In the genomic region with DNA sequence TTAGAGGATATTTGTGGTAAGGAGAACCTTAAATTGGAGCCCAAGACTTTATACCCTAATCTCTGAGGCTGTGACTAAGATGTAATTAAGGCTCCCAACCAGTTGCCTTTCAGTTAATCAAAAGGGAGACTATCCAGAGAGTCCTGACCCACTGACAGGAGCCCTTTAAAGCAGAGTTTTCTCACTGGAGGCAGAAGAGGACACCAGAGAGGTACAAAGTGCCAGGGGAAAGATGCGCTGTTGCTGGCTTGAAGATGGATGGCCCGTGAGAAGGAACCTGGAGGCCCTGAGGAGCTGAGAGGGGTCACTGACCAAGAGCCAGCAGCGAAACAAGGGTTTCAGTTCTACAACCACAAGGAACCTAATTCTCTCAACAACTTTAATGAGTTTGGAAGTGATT, we compare ENCODE assay signal across 24 cellular contexts.
DNase-seq lines count a peak whose midpoint lies in the region; ATAC-seq and TF ChIP-seq lines count a peak whose summit lies in the region.
"Had no signal": no experiment of that assay in that cellular context is flagged by ENCODE, and none has a peak within 500 bp of the region (broad histone marks: within the 10 kb centered on the region; RNA-seq: fewer than 3 reads in every experiment).

No MANE protein-coding gene starts in this region.

- peaks cover 45 to 56% of the 10 kb centered on the region in 2 donors for H3K36me3 Mint-ChIP-seq in stimulated activated naive B cell treated with anti-CD40 and anti-IgM and Interleukin-4, amounts not matched to agents 10 μg/mL and 1 μg/mL and 100 μg/mL, for 72 hours

- no peaks in the 10 kb centered on the region for H3K27me3 Mint-ChIP-seq in stimulated activated naive B cell treated with anti-CD40 and anti-IgM and Interleukin-4, amounts not matched to agents 10 μg/mL and 1 μg/mL and 100 μg/mL, for 72 hours
- H3K27me3 Mint-ChIP-seq: progenitor cell of endocrine pancreas had no signal

- peak overlapping the region; percentile 5; the same call in 1 of the 2 replicates for H3K27ac ChIP-seq in VCaP
- H3K27ac ChIP-seq: 22Rv1, HL-60, SJSA1, suprapubic skin had no signal

- peak overlapping the region; percentile 60 for H3K27ac Mint-ChIP-seq in stimulated activated naive B cell treated with anti-CD40 and anti-IgM and Interleukin-4, amounts not matched to agents 10 μg/mL and 1 μg/mL and 100 μg/mL, for 72 hours
- H3K27ac Mint-ChIP-seq: activated CD8-positive, alpha-beta T cell treated with anti-CD3 and anti-CD28 coated beads, Interleukin-2, amount 10 ng/mL, durations not matched to agents 7 days and 5 days; progenitor cell of endocrine pancreas had no signal

- H3K9me3 Mint-ChIP-seq in stimulated activated naive B cell treated with anti-CD40 and anti-IgM and Interleukin-4, amounts not matched to agents 10 μg/mL and 1 μg/mL and 100 μg/mL, for 72 hours = peaks cover 2 to 3% of the 10 kb centered on the region in 2 donors

- peaks cover 9 to 36% of the 10 kb centered on the region in 2 donors for H3K4me1 Mint-ChIP-seq in stimulated activated naive B cell treated with anti-CD40 and anti-IgM and Interleukin-4, amounts not matched to agents 10 μg/mL and 1 μg/mL and 100 μg/mL, for 72 hours

- H3K4me3 Mint-ChIP-seq in stimulated activated naive B cell treated with anti-CD40 and anti-IgM and Interleukin-4, amounts not matched to agents 10 μg/mL and 1 μg/mL and 100 μg/mL, for 72 hours = no peak overlapping the region
- H3K4me3 Mint-ChIP-seq: activated CD8-positive, alpha-beta T cell treated with anti-CD3 and anti-CD28 coated beads, Interleukin-2, amount 10 ng/mL, durations not matched to agents 7 days and 5 days; CD14-positive monocyte had no signal

- peak; percentile 17; the same call in 1 of the 2 replicates for TF ChIP-seq CTCF in VCaP (conservative IDR thresholded peaks at IDR 0.05)

- intact Hi-C loops in Right ventricle myocardium superior (cut with DNase I) = no loop called here

- DNase-seq in DMS53 (lab: John Stamatoyannopoulos, UW) (peak; percentile 35), DMS53 treated with DMSO at 0.1 percent for 48 hours (lab: John Stamatoyannopoulos, UW; ENCODE audit: unreplicated experiment) (no peak), iPS-NIHi7 (ENCODE audit: extremely low spot score) (peak; percentile 54), Right ventricle myocardium superior (no peak), NCI-H345 (lab: John Stamatoyannopoulos, UW) (no peak), MV-4-11 (lab: John Stamatoyannopoulos, UW) (no peak)
- no peak for DNase-seq in stimulated activated naive B cell treated with anti-CD40 and anti-IgM and Interleukin-4, amounts not matched to agents 10 μg/mL and 1 μg/mL and 100 μg/mL, for 72 hours
- DNase-seq: activated CD4-positive, alpha-beta T cell treated with anti-CD3 and anti-CD28 coated beads for 1 hour; activated CD8-positive, alpha-beta T cell treated with anti-CD3 and anti-CD28 coated beads, Interleukin-2, amount 10 ng/mL, durations not matched to agents 7 days and 5 days; activated effector memory CD4-positive, alpha-beta T cell treated with Interleukin-2 at 50 U/mL for 16 hours; central memory CD4-positive, alpha-beta T cell; glutamatergic neuron; NCI-H2171; NCI-H524 treated with DMSO at 0.1 percent for 48 hours; stimulated activated CD4-positive, alpha-beta T cell treated with anti-CD3 and anti-CD28 coated beads, Interleukin-12 subunit alpha, Interleukin-12 subunit beta, amount 100 ng/mL, for 4 hours; stimulated activated CD4-positive, alpha-beta T cell treated with anti-CD3 and anti-CD28 coated beads, Interleukin-4, amount 100 ng/mL, for 1 hour had no signal

- no peak for ATAC-seq in stimulated activated naive B cell treated with anti-CD40 and anti-IgM and Interleukin-4, amounts not matched to agents 10 μg/mL and 1 μg/mL and 100 μg/mL, for 72 hours (replicated peaks)
- ATAC-seq in Right ventricle myocardium superior (ENCODE audit: poor library complexity) = no peak
- ATAC-seq: activated CD8-positive, alpha-beta T cell treated with anti-CD3 and anti-CD28 coated beads, Interleukin-2, amount 10 ng/mL, durations not matched to agents 7 days and 5 days; sciatic nerve had no signal

Comparison
In these comparisons a context has a peak if more than half of its experiments do, and no peak if none do; other contexts are left out.
1. DNase-seq: peak in DMS53 (single experiment) and iPS-NIHi7 (single experiment); none in DMS53 treated with DMSO at 0.1 percent for 48 hours (single experiment), stimulated activated naive B cell treated with anti-CD40 and anti-IgM and Interleukin-4, amounts not matched to agents 10 μg/mL and 1 μg/mL and 100 μg/mL, for 72 hours (single experiment), Right ventricle myocardium superior (single experiment), NCI-H345 (single experiment) and MV-4-11 (single experiment).